Comparison of ENCODE assay signal across 32 cellular contexts in genomic region chr11:1403721-1404460, GRCh38. TPM values are rescaled to one million over a fixed set of nuclear protein-coding genes. Genes with fewer than 3 reads are reported as not detected.
"Had no signal": no experiment of that assay in that cellular context is flagged by ENCODE, and none has a peak within 500 bp of the region (broad histone marks: within the 10 kb centered on the region; RNA-seq: fewer than 3 reads in every experiment).

No MANE protein-coding gene starts in this region.

- DNase-seq: activated CD4-positive, alpha-beta T cell treated with anti-CD3 and anti-CD28 coated beads for 36 hours; activated CD4-positive, alpha-beta T cell treated with anti-CD3 and anti-CD28 coated beads, Interleukin-2, amount 10 ng/mL, durations not matched to agents 7 days and 5 days; activated CD4-positive, alpha-beta T cell treated with anti-CD3 and anti-CD28 coated beads, Interleukin-2, amount 50 U/mL, for 48 hours; activated CD8-positive, alpha-beta memory T cell treated with anti-CD3 and anti-CD28 coated beads, Interleukin-2, amount 50 U/mL, for 4 hours; activated CD8-positive, alpha-beta T cell treated with anti-CD3 and anti-CD28 coated beads, Interleukin-2, amount 10 ng/mL, durations not matched to agents 7 days and 5 days; activated gamma-delta T cell treated with Interleukin-2 at 50 U/mL for 16 hours; activated naive CD4-positive, alpha-beta T cell treated with anti-CD3 and anti-CD28 coated beads for 36 hours; activated T-cell treated with anti-CD3 and anti-CD28 coated beads for 4 hours; activated T-cell treated with anti-CD3 and anti-CD28 coated beads, Interleukin-2, amount 50 U/mL, for 4 hours; adrenal gland; anterior cingulate cortex; caudate nucleus; Kasumi-1; KG1; MG63; NCI-H1048; NCI-H1105 treated with DMSO at 0.1 percent for 48 hours; NCI-H1436; NCI-H1694; NCI-H1930; NCI-H2081 treated with DMSO at 0.1 percent for 48 hours; NCI-H345; NCI-H524 treated with DMSO at 0.1 percent for 48 hours; Peyer's patch; RPMI8226; SW 1271; T-helper 2 cell; T-helper 9 cell had no signal

- H3K27ac Mint-ChIP-seq: activated CD4-positive, alpha-beta T cell treated with anti-CD3 and anti-CD28 coated beads for 36 hours; activated CD4-positive, alpha-beta T cell treated with anti-CD3 and anti-CD28 coated beads, Interleukin-2, amount 10 ng/mL, durations not matched to agents 7 days and 5 days; activated CD8-positive, alpha-beta T cell treated with anti-CD3 and anti-CD28 coated beads, Interleukin-2, amount 10 ng/mL, durations not matched to agents 7 days and 5 days; activated naive CD4-positive, alpha-beta T cell treated with anti-CD3 and anti-CD28 coated beads for 36 hours; activated naive CD4-positive, alpha-beta T cell treated with anti-CD3 and anti-CD28 coated beads, Interleukin-2, amount 50 U/mL, for 72 hours; activated T-helper 1 cell treated with anti-CD3 and anti-CD28 coated beads, Interleukin-12 subunit alpha, Interleukin-12 subunit beta, Interleukin-2, Interleukin-4 antibody, amounts not matched to agents 30 ng/mL and 10 ng/mL and 1 ng/mL, durations not matched to agents 14 hours and 24 hours and 36 hours; brain had no signal

- H3K27ac ChIP-seq: adrenal gland, Peyer's patch had no signal

- H3K27me3 Mint-ChIP-seq: activated CD4-positive, alpha-beta T cell treated with anti-CD3 and anti-CD28 coated beads for 36 hours; activated CD4-positive, alpha-beta T cell treated with anti-CD3 and anti-CD28 coated beads, Interleukin-2, amount 10 ng/mL, durations not matched to agents 7 days and 5 days; brain had no signal

- H3K4me3 ChIP-seq: adrenal gland, MG63, Peyer's patch had no signal

- H3K27me3 ChIP-seq: adrenal gland, MG63, Peyer's patch had no signal

- FAIRE-seq: bronchial epithelial cell had no signal

- H3K4me3 Mint-ChIP-seq: activated CD4-positive, alpha-beta T cell treated with anti-CD3 and anti-CD28 coated beads for 36 hours; activated CD4-positive, alpha-beta T cell treated with anti-CD3 and anti-CD28 coated beads, Interleukin-2, amount 10 ng/mL, durations not matched to agents 7 days and 5 days; activated CD8-positive, alpha-beta T cell treated with anti-CD3 and anti-CD28 coated beads, Interleukin-2, amount 10 ng/mL, durations not matched to agents 7 days and 5 days; activated naive CD4-positive, alpha-beta T cell treated with anti-CD3 and anti-CD28 coated beads for 36 hours; activated T-cell treated with anti-CD3 and anti-CD28 coated beads, Interleukin-2, amount 50 U/mL, for 4 hours; activated T-helper 1 cell treated with anti-CD3 and anti-CD28 coated beads, Interleukin-12 subunit alpha, Interleukin-12 subunit beta, Interleukin-2, Interleukin-4 antibody, amounts not matched to agents 30 ng/mL and 10 ng/mL and 1 ng/mL, durations not matched to agents 14 hours and 24 hours and 36 hours; brain had no signal

- H3K9me3 Mint-ChIP-seq: activated CD4-positive, alpha-beta T cell treated with anti-CD3 and anti-CD28 coated beads, Interleukin-2, amount 10 ng/mL, durations not matched to agents 7 days and 5 days; activated naive CD4-positive, alpha-beta T cell treated with anti-CD3 and anti-CD28 coated beads for 36 hours; activated naive CD4-positive, alpha-beta T cell treated with anti-CD3 and anti-CD28 coated beads, Interleukin-2, amount 50 U/mL, for 72 hours; activated T-cell treated with anti-CD3 and anti-CD28 coated beads, Interleukin-2, amount 50 U/mL, for 4 hours; activated T-helper 1 cell treated with anti-CD3 and anti-CD28 coated beads, Interleukin-12 subunit alpha, Interleukin-12 subunit beta, Interleukin-2, Interleukin-4 antibody, amounts not matched to agents 30 ng/mL and 10 ng/mL and 1 ng/mL, durations not matched to agents 14 hours and 24 hours and 36 hours; brain had no signal

- ATAC-seq: activated CD4-positive, alpha-beta T cell treated with anti-CD3 and anti-CD28 coated beads for 36 hours; activated CD8-positive, alpha-beta T cell treated with anti-CD3 and anti-CD28 coated beads, Interleukin-2, amount 10 ng/mL, durations not matched to agents 7 days and 5 days; activated naive CD4-positive, alpha-beta T cell treated with anti-CD3 and anti-CD28 coated beads, Interleukin-2, amount 50 U/mL, for 72 hours; activated T-cell treated with anti-CD3 and anti-CD28 coated beads, Interleukin-2, amount 50 U/mL, for 4 hours had no signal

- H3K9me3 ChIP-seq: adrenal gland, MG63, Peyer's patch had no signal

- H3K4me1 Mint-ChIP-seq: activated CD4-positive, alpha-beta T cell treated with anti-CD3 and anti-CD28 coated beads for 36 hours; activated CD4-positive, alpha-beta T cell treated with anti-CD3 and anti-CD28 coated beads, Interleukin-2, amount 10 ng/mL, durations not matched to agents 7 days and 5 days had no signal

- H3K36me3 ChIP-seq: adrenal gland, MG63, Peyer's patch had no signal

- H3K4me1 ChIP-seq: adrenal gland, Peyer's patch had no signal

- H3K36me3 Mint-ChIP-seq: activated naive CD4-positive, alpha-beta T cell treated with anti-CD3 and anti-CD28 coated beads, Interleukin-2, amount 50 U/mL, for 72 hours had no signal

RNA-seq across cellular contexts. Expression of gene BRSK2, which starts 14.2 kb away (rescaled TPM):
- total RNA-seq: activated CD4-positive, alpha-beta T cell treated with anti-CD3 and anti-CD28 coated beads, Interleukin-2, amount 10 ng/mL, durations not matched to agents 7 days and 5 days; bronchial epithelial cell had no signal
